ENCODE assay signal across 8 cellular contexts in genomic region chrX:40651620-40652223, GRCh38. TPM values are rescaled to one million over a fixed set of nuclear protein-coding genes. Genes with fewer than 3 reads are reported as not detected.
DNase-seq lines count a peak whose midpoint lies in the region; ATAC-seq and TF ChIP-seq lines count a peak whose summit lies in the region.

No MANE protein-coding gene starts in this region.

- H2AFZ ChIP-seq in osteoblast (ENCODE audit: low read length), result no peak overlapping the region

- no peak for ATAC-seq in CD4-positive, alpha-beta T cell (ENCODE audit: poor library complexity)
- ATAC-seq in Panc1 (no peak), upper lobe of left lung (ENCODE audit: low FRiP score in 2 of 2) (peak in 1 of 2 donors; percentile 75)

- in situ Hi-C loops in Panc1 (cut with HindIII; ENCODE audit: low pct_unique_long_range_greater_than_20kb, low sequenced_read_pairs), result no loop called here

- peaks cover 13% of the 10 kb centered on the region for H3K4me1 Mint-ChIP-seq in CD4-positive, alpha-beta T cell (ENCODE audit: low read depth)

- no peak overlapping the region for H3K4me3 ChIP-seq in Panc1 (ENCODE audit: low read depth in 2 of 2, low read length in 2 of 2)
- H3K4me3 ChIP-seq in fibroblast of the aortic adventitia (ENCODE audit: low read depth, low read length), result no peak overlapping the region
- H3K4me3 ChIP-seq in osteoblast (ENCODE audit: insufficient read depth, low read length), result no peak overlapping the region
- H3K4me3 ChIP-seq in upper lobe of left lung, result no peak overlapping the region

- H3K36me3 Mint-ChIP-seq in CD4-positive, alpha-beta T cell (ENCODE audit: low read depth), result peaks cover 34% of the 10 kb centered on the region

- peak overlapping the region; percentile 21 for H3K27ac Mint-ChIP-seq in CD4-positive, alpha-beta T cell

- DNase-seq in CD4-positive, alpha-beta T cell, result peak; percentile 55 to 79 (median 62)
- DNase-seq in KG1 (lab: John Stamatoyannopoulos, UW) (peak; percentile 5), Panc1 (ENCODE audit: low read depth, low spot score) (no peak), fibroblast of the aortic adventitia (ENCODE audit: low read depth) (peak; percentile 81), osteoblast (ENCODE audit: insufficient read length, low spot score, missing footprints) (peak; percentile 77), upper lobe of left lung (peak in 1 of 2 donors; percentile 72), posterior vena cava (ENCODE audit: low spot score) (no peak)
- peak; percentile 74 to 77 for DNase-seq in activated T-cell treated with anti-CD3 and anti-CD28 coated beads, Interleukin-2, amount 50 U/mL, for 48 hours

- no peaks in the 10 kb centered on the region for H3K27me3 ChIP-seq in CD4-positive, alpha-beta T cell (ENCODE audit: control insufficient read depth, insufficient read depth, low read length)
- H3K27me3 ChIP-seq in Panc1 (ENCODE audit: control insufficient read depth, insufficient read depth, low read length), result no peaks in the 10 kb centered on the region
- H3K27me3 ChIP-seq in osteoblast (ENCODE audit: insufficient read depth, low read length), result peaks cover 4% of the 10 kb centered on the region
- H3K27me3 ChIP-seq in upper lobe of left lung, result no peaks in the 10 kb centered on the region

- H3K4me1 ChIP-seq in Panc1 (ENCODE audit: control insufficient read depth, insufficient read depth, low read length) (no peaks in the 10 kb centered on the region), osteoblast (ENCODE audit: insufficient read depth, low read length) (peaks cover 6% of the 10 kb centered on the region), upper lobe of left lung (peaks cover 0 to 14% (median 2%) of the 10 kb centered on the region in 4 donors)

- TF ChIP-seq CTCF in CD4-positive, alpha-beta T cell (IDR thresholded peaks at IDR 0.05), result peak; percentile 70
- TF ChIP-seq CTCF in Panc1 (IDR thresholded peaks at IDR 0.05) (peak; percentile 65; the same call in 1 of the 2 replicates), fibroblast of the aortic adventitia (IDR thresholded peaks at IDR 0.05; ENCODE audit: insufficient read depth, low read length) (peak; percentile 64), osteoblast (IDR thresholded peaks at IDR 0.05; ENCODE audit: extremely low read depth, low read depth, low read length) (peak; percentile 76), upper lobe of left lung (IDR thresholded peaks at IDR 0.05) (peak; percentile 66 to 85 (median 76))

- no peaks in the 10 kb centered on the region for H3K27me3 Mint-ChIP-seq in CD4-positive, alpha-beta T cell

- TF ChIP-seq EP300 in upper lobe of left lung (IDR thresholded peaks at IDR 0.05), result no peak

- no peaks in the 10 kb centered on the region for H4K20me1 ChIP-seq in osteoblast (ENCODE audit: insufficient read depth, low read length)

- no peak overlapping the region for H3K27ac ChIP-seq in CD4-positive, alpha-beta T cell (ENCODE audit: low read depth, low read length)
- H3K27ac ChIP-seq in Panc1 (ENCODE audit: low read length), result no peak overlapping the region
- H3K27ac ChIP-seq in osteoblast (ENCODE audit: low read depth, low read length), result no peak overlapping the region
- no peak overlapping the region for H3K27ac ChIP-seq in upper lobe of left lung

- H3K9me3 Mint-ChIP-seq in CD4-positive, alpha-beta T cell, result no peaks in the 10 kb centered on the region

- intact Hi-C loops in CD4-positive, alpha-beta T cell (cut with DNase I, micrococcal nuclease), result loop anchor here (1.0 to 5.0 kb wide), 7 partner anchors 86 to 486 kb away; partner anchors contain the start of gene MED14 (in 1 of the 2)
- intact Hi-C loops in Panc1 (cut with micrococcal nuclease; ENCODE audit: unreplicated experiment) (loop anchor here (5.0 to 10.0 kb wide), 2 partner anchors 146 to 443 kb away; no protein-coding TSS in a partner anchor), posterior vena cava (cut with DNase I) (loop anchor here in 1 of 2 donors (10.0 kb wide), 2 partner anchors 143 to 603 kb away; no protein-coding TSS in a partner anchor)

- H3K4me2 ChIP-seq in osteoblast (ENCODE audit: insufficient read depth, low read length), result no peak overlapping the region

- H3K36me3 ChIP-seq in Panc1 (ENCODE audit: control insufficient read depth, insufficient read depth, low read length) (no peaks in the 10 kb centered on the region; the same call in 1 of the 2 replicates), osteoblast (ENCODE audit: insufficient read depth, low read length) (peaks cover 10% of the 10 kb centered on the region), upper lobe of left lung (peaks cover 0 to 14% (median 2%) of the 10 kb centered on the region in 4 donors)

- POLR2A ChIA-PET in CD4-positive, alpha-beta T cell (lab: Charles Lee), result interaction anchor here (0.6 to 1.6 kb wide), 6 partner anchors 71 to 439 kb away, joined by 3 to 9 read pairs (median 3); partner anchors contain the start of genes ATP6AP2 and MED14
- POLR2A ChIA-PET in Panc1 (lab: Charles Lee), result no interaction called here

- 1 to 2% methylated on average over 3 of the region's 3 CpGs for WGBS in upper lobe of left lung, 2 donors

- no TSS peak for BruUV-seq in Panc1 (replicated peaks; lab: Mats Ljungman, UMichigan)

- CTCF ChIA-PET in CD4-positive, alpha-beta T cell (lab: Charles Lee), result interaction anchor here (0.6 to 2.5 kb wide), 18 partner anchors 9 to 529 kb away, joined by 3 to 18 read pairs (median 4); partner anchors contain the start of gene MED14
- CTCF ChIA-PET in Panc1 (lab: Charles Lee), result interaction anchor here (0.7 kb wide), 1 partner anchor 108 kb away, joined by 3 read pairs; no protein-coding TSS in a partner anchor

- no peak for TF ChIP-seq POLR2A in upper lobe of left lung (IDR thresholded peaks at IDR 0.05)

- H3K9me3 ChIP-seq in CD4-positive, alpha-beta T cell (ENCODE audit: control insufficient read depth, low read length), result no peaks in the 10 kb centered on the region
- H3K9me3 ChIP-seq in Panc1 (ENCODE audit: control insufficient read depth, insufficient read depth, low read depth, low read length) (no peaks in the 10 kb centered on the region), osteoblast (ENCODE audit: low read depth, low read length) (no peaks in the 10 kb centered on the region), upper lobe of left lung (no peaks in the 10 kb centered on the region)

- no peak overlapping the region for H3K4me3 Mint-ChIP-seq in CD4-positive, alpha-beta T cell

- peaks cover 6% of the 10 kb centered on the region for H3K79me2 ChIP-seq in osteoblast (ENCODE audit: insufficient read depth, low read length)

RNA-seq across cellular contexts. Expression of gene CXorf38, which starts 4.4 kb away (rescaled TPM):
- 10 to 100 TPM in 1 of 2 experiments, 1 to 10 TPM in 1; 9.4 to 10.4 TPM for total RNA-seq in CD4-positive, alpha-beta T cell
- 7.8 TPM for total RNA-seq in Panc1 (2021; ENCODE audit: unreplicated experiment)
- 5.6 TPM for polyA plus RNA-seq in Panc1 (2012; ENCODE audit: insufficient read length)
- total RNA-seq in fibroblast of the aortic adventitia (ENCODE audit: low replicate concordance), result 2.8 and 10.0 TPM in 2 replicates
- total RNA-seq in osteoblast, result 10.1 and 14.7 TPM in 2 replicates
- 10 to 100 TPM; 14.7 to 29.6 (median 20.2) TPM for total RNA-seq in upper lobe of left lung
- 10 to 100 TPM in 1 of 2 donors, 1 to 10 TPM in 1; 7.4 to 10.3 TPM for total RNA-seq in posterior vena cava

RNA-seq across cellular contexts. Expression of gene MPC1L, which starts 28.5 kb away (rescaled TPM):
- total RNA-seq in CD4-positive, alpha-beta T cell, result not detected
- total RNA-seq in Panc1 (2021; ENCODE audit: unreplicated experiment) (not detected), fibroblast of the aortic adventitia (ENCODE audit: low replicate concordance) (not detected in 2 replicates), osteoblast (not detected in 2 replicates), upper lobe of left lung (not detected), posterior vena cava (not detected)
- not detected for polyA plus RNA-seq in Panc1 (2012; ENCODE audit: insufficient read length)

Comparison
In these comparisons a context has a peak if more than half of its experiments do, and no peak if none do; other contexts are left out.
1. DNase-seq: peak in CD4-positive, alpha-beta T cell (10 of 10), KG1 (single experiment), activated T-cell treated with anti-CD3 and anti-CD28 coated beads, Interleukin-2, amount 50 U/mL, for 48 hours (2 of 2), fibroblast of the aortic adventitia (single experiment) and osteoblast (single experiment); none in Panc1 (single experiment) and posterior vena cava (single experiment).
2. Peak in every context shown above with its lines, with median percentiles within 50 percentile points of each other: CTCF ChIP-seq.